In genomic region chr12:5923043-5923605, GRCh38 we compare ENCODE assay signal across 22 cellular contexts. TPM values are rescaled to one million over a fixed set of nuclear protein-coding genes. Genes with fewer than 3 reads are reported as not detected.
DNase-seq lines count a peak whose midpoint lies in the region; ATAC-seq, FAIRE-seq and TF ChIP-seq lines count a peak whose summit lies in the region.
"Had no signal": no experiment of that assay in that cellular context is flagged by ENCODE, and none has a peak within 500 bp of the region (broad histone marks: within the 10 kb centered on the region; RNA-seq: fewer than 3 reads in every experiment).

No MANE protein-coding gene starts in this region.

- no peak overlapping the region for H3K23ac ChIP-seq in IMR-90 (ENCODE audit: low read depth, low read length)

- peaks cover 13% of the 10 kb centered on the region for H3K27me3 ChIP-seq in IMR-90 (ENCODE audit: control insufficient read depth, insufficient read depth, low read length)
- H3K27me3 ChIP-seq in pancreas = no peaks in the 10 kb centered on the region

- no peaks in the 10 kb centered on the region for H3K9me3 Mint-ChIP-seq in chondrocyte (ENCODE audit: low read depth)

- no peak overlapping the region for H2AK9ac ChIP-seq in IMR-90 (replicated peaks; ENCODE audit: low read depth, low read length, poor library complexity)

- DNase-seq in D341Med (ENCODE audit: low spot score) (peak; percentile 80), IMR-90 (no peak), coronary artery (ENCODE audit: low spot score) (peak; percentile 29), retina (peak; percentile 34), mucosa of descending colon (no peak), pancreas (no peak), chondrocyte (ENCODE audit: low spot score) (no peak)
- no peak for DNase-seq in stimulated activated naive CD4-positive, alpha-beta T cell (lab: John Stamatoyannopoulos, UW)
- DNase-seq: BE2C; CD4-positive, CD25-positive, alpha-beta regulatory T cell; COR-L47; DMS153; GDM1; HFFc6; NCI-H1417 treated with DMSO at 0.1 percent for 48 hours; NCI-H187 treated with DMSO at 0.1 percent for 48 hours; NCI-H446 treated with DMSO at 0.1 percent for 48 hours; NCI-H69; NK-92 treated with Interleukin-12 subunit alpha and Interleukin-12 subunit beta, amount 100 ng/mL, for 24 hours had no signal

- no peak overlapping the region for H2BK120ac ChIP-seq in IMR-90 (ENCODE audit: low read depth, low read length)

- no peak overlapping the region for H2AK5ac ChIP-seq in IMR-90 (ENCODE audit: low read depth, low read length)

- no peak for FAIRE-seq in pancreas (lab: Jason Lieb, UNC)
- FAIRE-seq: RCC 7860 had no signal

- no peak for TF ChIP-seq POLR2A in IMR-90 (IDR thresholded peaks at IDR 0.05; ENCODE audit: low read depth, low read length)

- H3K9ac ChIP-seq in IMR-90 (ENCODE audit: low read depth, low read length) = no peak overlapping the region

- H3K27ac Mint-ChIP-seq in chondrocyte (ENCODE audit: unreplicated experiment) = no peak overlapping the region
- H3K27ac Mint-ChIP-seq: HFFc6 had no signal

- no peaks in the 10 kb centered on the region for H3K36me3 Mint-ChIP-seq in chondrocyte (ENCODE audit: low read depth)
- H3K36me3 Mint-ChIP-seq: CD4-positive, CD25-positive, alpha-beta regulatory T cell had no signal

- no peak overlapping the region for H3K4ac ChIP-seq in IMR-90 (ENCODE audit: low read depth, low read length)

- POLR2A ChIA-PET in IMR-90 (lab: Charles Lee; ENCODE audit: unreplicated experiment) = no interaction called here

- no peak overlapping the region for H2BK15ac ChIP-seq in IMR-90 (ENCODE audit: low read depth, low read length)

- no peaks in the 10 kb centered on the region for H4K20me1 ChIP-seq in IMR-90 (ENCODE audit: insufficient read depth, low read length)

- no peak overlapping the region for H4K5ac ChIP-seq in IMR-90 (ENCODE audit: low read depth, low read length)

- H3K4me1 Mint-ChIP-seq in chondrocyte (ENCODE audit: low read depth) = no peaks in the 10 kb centered on the region
- H3K4me1 Mint-ChIP-seq: CD4-positive, CD25-positive, alpha-beta regulatory T cell had no signal

- intact Hi-C loops in IMR-90 (cut with micrococcal nuclease) (no loop called here), mucosa of descending colon (cut with DNase I, micrococcal nuclease) (no loop called here), pancreas (cut with DNase I) (no loop called here)

- H3K9me3 ChIP-seq in IMR-90 (ENCODE audit: control insufficient read depth, insufficient read depth, low read length) (no peaks in the 10 kb centered on the region), mucosa of descending colon (no peaks in the 10 kb centered on the region), pancreas (no peaks in the 10 kb centered on the region)
- H3K9me3 ChIP-seq: BE2C had no signal

- no peak overlapping the region for H3K4me3 ChIP-seq in IMR-90 (ENCODE audit: insufficient read depth, low read depth, low read length)
- H3K4me3 ChIP-seq in coronary artery = no peak overlapping the region
- H3K4me3 ChIP-seq in mucosa of descending colon = no peak overlapping the region
- H3K4me3 ChIP-seq in pancreas = no peak overlapping the region

- H3K36me3 ChIP-seq in IMR-90 (ENCODE audit: control insufficient read depth, insufficient read depth, low read length) = no peaks in the 10 kb centered on the region
- no peaks in the 10 kb centered on the region for H3K36me3 ChIP-seq in mucosa of descending colon (ENCODE audit: low read depth)
- no peaks in the 10 kb centered on the region for H3K36me3 ChIP-seq in pancreas
- H3K36me3 ChIP-seq: BE2C had no signal

- TF ChIP-seq CTCF in IMR-90 (conservative IDR thresholded peaks at IDR 0.05; ENCODE audit: low read depth, low read length) (no peak), coronary artery (IDR thresholded peaks at IDR 0.05) (no peak), mucosa of descending colon (IDR thresholded peaks at IDR 0.05) (no peak), pancreas (IDR thresholded peaks at IDR 0.05) (no peak), chondrocyte (IDR thresholded peaks at IDR 0.05) (no peak)

- H4K91ac ChIP-seq in IMR-90 (ENCODE audit: insufficient read depth, low read depth, low read length) = no peak overlapping the region

- no peak overlapping the region for H3K18ac ChIP-seq in IMR-90 (ENCODE audit: low read depth, low read length)

- no peak overlapping the region for H3K4me2 ChIP-seq in IMR-90 (ENCODE audit: low read depth, low read length)

- in situ Hi-C loops in IMR-90 (cut with MboI; ENCODE audit: low sequenced_read_pairs) = no loop called here

- H3K4me1 ChIP-seq in IMR-90 (ENCODE audit: control insufficient read depth, insufficient read depth, low read length) (no peaks in the 10 kb centered on the region), mucosa of descending colon (ENCODE audit: low read depth) (no peaks in the 10 kb centered on the region), pancreas (no peaks in the 10 kb centered on the region)
- H3K4me1 ChIP-seq: BE2C had no signal

- BruUV-seq in IMR-90 (replicated peaks; lab: Mats Ljungman, UMichigan) = no TSS peak

- no peak overlapping the region for H3K56ac ChIP-seq in IMR-90 (ENCODE audit: extremely low read depth, insufficient read depth, low read length)

- H2BK5ac ChIP-seq in IMR-90 (ENCODE audit: low read depth, low read length, poor library complexity, severe bottlenecking) = peak overlapping the region; percentile 37

- H3K27ac ChIP-seq in IMR-90 (ENCODE audit: insufficient read depth, low read length) (no peak overlapping the region), coronary artery (no peak overlapping the region), pancreas (no peak overlapping the region)

- H3K14ac ChIP-seq in IMR-90 (replicated peaks; ENCODE audit: low read depth, low read length) = no peak overlapping the region

- no peak overlapping the region for H2BK20ac ChIP-seq in IMR-90 (ENCODE audit: low read depth, low read length)

- 24% methylated on average over 4 of the region's 14 CpGs; no CpG with 5 or more reads in 1 of the 2 experiments for WGBS in IMR-90 (ENCODE audit: extremely low coverage in 2 of 2, insufficient read length in 1 of 2), 2 experiments
- 44 to 63% methylated on average over 13 to 14 of the region's 14 CpGs for WGBS in pancreas, 2 donors

- peaks cover 13% of the 10 kb centered on the region for H3K27me3 Mint-ChIP-seq in chondrocyte (ENCODE audit: low read depth)
- H3K27me3 Mint-ChIP-seq: CD4-positive, CD25-positive, alpha-beta regulatory T cell had no signal

- dilution Hi-C loops in IMR-90 (cut with HindIII; ENCODE audit: low sequenced_read_pairs, unreplicated experiment) = no loop called here

- no peak overlapping the region for H3K4me3 Mint-ChIP-seq in chondrocyte (ENCODE audit: unreplicated experiment)
- H3K4me3 Mint-ChIP-seq: CD4-positive, CD25-positive, alpha-beta regulatory T cell; HFFc6 had no signal

- no peaks in the 10 kb centered on the region for H3K9me1 ChIP-seq in IMR-90 (ENCODE audit: insufficient read depth, low read length)

- CTCF ChIA-PET in IMR-90 (lab: Yijun Ruan, JAX) = no interaction called here

- no peaks in the 10 kb centered on the region for H3K79me1 ChIP-seq in IMR-90 (ENCODE audit: low read depth in 1 of 2, low read length in 2 of 2)

- no peak overlapping the region for H2AFZ ChIP-seq in IMR-90 (replicated peaks; ENCODE audit: low read length, poor library complexity)

- no peak for TF ChIP-seq RAD21 in IMR-90 (IDR thresholded peaks at IDR 0.05; ENCODE audit: low read length)

- ATAC-seq in IMR-90 (ENCODE audit: low read depth) (no peak), mucosa of descending colon (no peak), pancreas (no peak)
- ATAC-seq: Right ventricle myocardium inferior had no signal

- H4K8ac ChIP-seq in IMR-90 (ENCODE audit: low read depth in 2 of 2, low read length in 2 of 2) = no peak overlapping the region

TF ChIP-seq in IMR-90, 13 proteins besides CTCF, POLR2A, EP300 and RAD21:
- TF ChIP-seq ELK1 (IDR thresholded peaks at IDR 0.05; ENCODE audit: borderline replicate concordance, low read depth, low read length) (no peak), MAFK (IDR thresholded peaks at IDR 0.05; ENCODE audit: low read depth, low read length) (no peak), RCOR1 (IDR thresholded peaks at IDR 0.05; ENCODE audit: insufficient replicate concordance, low read length) (no peak), CEBPB (IDR thresholded peaks at IDR 0.05; ENCODE audit: low read depth, low read length) (no peak)

RNA-seq across cellular contexts. Expression of gene ANO2, which starts 21.9 kb away (rescaled TPM):
- total RNA-seq in IMR-90 (2012; rRNA removed) (0.28 TPM in 1 of 2 replicates, not detected in the other), mucosa of descending colon (1 to 10 TPM in 2 of 3 donors, under 1 TPM in 1; 0.58 to 5.1 (median 3.1) TPM), pancreas (1 to 10 TPM in 2 of 6 donors, under 1 TPM in 4; 0.43 to 1.2 (median 0.81) TPM), chondrocyte (0.44 to 0.73 TPM (median 0.47 TPM) in 3 replicates)
- polyA plus RNA-seq in IMR-90 (2012; rRNA removed) (0.22 TPM in 1 of 2 replicates, not detected in the other), pancreas (1 to 10 TPM; 2.2 to 2.4 TPM)
- polyA plus RNA-seq in IMR-90 (2012; cell fraction: cytosol; rRNA removed) = 0.12 and 0.26 TPM in 2 replicates
- 0.11 TPM in 1 of 2 replicates, not detected in the other for polyA plus RNA-seq in IMR-90 (2012; cell fraction: nucleus; rRNA removed; ENCODE audit: low replicate concordance)
- total RNA-seq: OCI-LY7 had no signal
- polyA plus RNA-seq: CD4-positive, CD25-positive, alpha-beta regulatory T cell had no signal

Comparison
In these comparisons a context has a peak if more than half of its experiments do, and no peak if none do; other contexts are left out.
1. DNase-seq: peak in D341Med (single experiment), coronary artery (single experiment) and retina (single experiment); none in IMR-90 (single experiment), mucosa of descending colon (0 of 3), pancreas (0 of 6), chondrocyte (single experiment) and stimulated activated naive CD4-positive, alpha-beta T cell (0 of 6).